ENCODE assay signal across 7 cellular contexts in the genomic region with DNA sequence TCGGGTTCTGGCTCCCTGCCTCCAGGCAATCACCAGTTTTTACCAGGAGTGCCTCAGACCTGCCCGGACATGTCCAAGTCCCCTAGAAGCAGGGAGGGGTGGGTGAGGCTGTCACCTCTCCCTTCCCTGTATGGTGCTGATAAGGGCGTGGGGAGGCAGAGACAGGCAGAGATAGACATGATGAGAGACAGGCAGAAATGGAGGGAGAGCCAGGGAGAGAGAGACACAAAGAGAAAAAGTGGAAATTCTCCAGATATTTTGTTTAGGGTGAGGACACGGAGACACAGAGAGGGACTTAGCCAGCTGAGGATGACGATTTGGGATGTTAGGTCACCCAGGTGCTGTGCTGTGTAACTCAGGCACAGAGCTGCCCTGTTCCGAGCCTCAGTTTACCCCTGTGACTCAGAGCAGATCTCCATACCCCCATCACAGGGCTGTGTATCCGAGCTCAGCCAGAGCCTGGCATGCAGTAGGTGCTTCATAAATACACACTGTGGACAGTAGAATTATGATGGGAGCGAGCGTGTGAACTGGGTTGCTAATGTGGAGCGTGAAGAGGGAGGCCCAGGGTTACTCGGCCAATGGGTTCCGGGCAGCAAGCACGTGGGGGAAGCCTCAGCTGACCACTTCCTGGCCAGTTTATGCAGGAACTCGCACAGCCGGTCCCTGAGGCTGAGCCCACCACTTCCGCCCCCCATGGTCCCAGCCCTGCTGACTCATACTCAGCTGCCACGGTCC. TPM values are rescaled to one million over a fixed set of nuclear protein-coding genes. Genes with fewer than 3 reads are reported as not detected.
A peak's percentile ranks its signal among the peaks of the same experiment; 100 is the strongest.
DNase-seq lines count a peak whose midpoint lies in the region; FAIRE-seq and TF ChIP-seq lines count a peak whose summit lies in the region.

No MANE protein-coding gene starts in this region.

- H3K4me3 ChIP-seq in HFF-Myc (replicated peaks; ENCODE audit: low read depth, low read length) (no peak overlapping the region), lower leg skin (ENCODE audit: low read depth, poor library complexity, severe bottlenecking) (no peak overlapping the region)

- H3K27ac ChIP-seq in VCaP: peak overlapping the region; percentile 93

- intact Hi-C loops in lower leg skin (cut with DNase I; ENCODE audit: low total_unique reads): no loop called here

- peak; percentile 71; the same call in 1 of the 2 replicates for TF ChIP-seq POLR2A in GM12892 (IDR thresholded peaks at IDR 0.05; ENCODE audit: low read depth, low read length)
- TF ChIP-seq POLR2A in lower leg skin (IDR thresholded peaks at IDR 0.05): no peak

- peak; percentile 92 for FAIRE-seq in GM12892 (lab: Jason Lieb, UNC)

- peak; percentile 92 for DNase-seq in GM12892 (ENCODE audit: insufficient read length)
- peak; percentile 96 for DNase-seq in HFF-Myc (ENCODE audit: extremely low read depth, low read depth)
- DNase-seq in MV-4-11 (lab: John Stamatoyannopoulos, UW): peak; percentile 99
- peak; percentile 98 for DNase-seq in dermis blood vessel endothelial cell
- peak; percentile 94 to 98 for DNase-seq in lower leg skin (ENCODE audit: low spot score in 2 of 2)
- DNase-seq in stimulated activated CD8-positive, alpha-beta memory T cell treated with anti-CD3 and anti-CD28 coated beads, Interleukin-12 subunit alpha, Interleukin-12 subunit beta, amount 100 ng/mL, for 4 hours (ENCODE audit: low read depth): peak; percentile 52

- TF ChIP-seq CTCF in HFF-Myc (IDR thresholded peaks at IDR 0.05; ENCODE audit: low read depth, low read length, missing control alignments): no peak
- no peak for TF ChIP-seq CTCF in VCaP (conservative IDR thresholded peaks at IDR 0.05)
- TF ChIP-seq CTCF in lower leg skin (IDR thresholded peaks at IDR 0.05): no peak

- WGBS in lower leg skin, 2 donors: 20% methylated on average over 17 of the region's 17 CpGs

RNA-seq across cellular contexts. Expression of a gene that starts 11.9 kb away (rescaled TPM):
- polyA plus RNA-seq in GM12892 (2012; ENCODE audit: missing spikeins): 1.6 TPM
- total RNA-seq in dermis blood vessel endothelial cell (106 and 152 TPM in 2 replicates), lower leg skin (1 to 10 TPM in 2 of 4 donors, under 1 TPM in 1, not detected in 1; 0.49 to 5.1 (median 4.5) TPM)

RNA-seq across cellular contexts. Expression of a gene that starts 23.4 kb away (rescaled TPM):
- polyA plus RNA-seq in GM12892 (2012; ENCODE audit: missing spikeins): 1.1 TPM
- total RNA-seq in dermis blood vessel endothelial cell (not detected in 2 replicates), lower leg skin (1 to 10 TPM in 3 of 4 donors, not detected in 1; 1.2 to 3.4 (median 2.2) TPM)

RNA-seq across cellular contexts. Expression of a gene that starts 33.7 kb away (rescaled TPM):
- 16.7 TPM for polyA plus RNA-seq in GM12892 (2012; ENCODE audit: missing spikeins)
- total RNA-seq in dermis blood vessel endothelial cell (28.2 and 29.6 TPM in 2 replicates), lower leg skin (1 to 10 TPM; 2.4 to 7.1 (median 4.8) TPM)

RNA-seq across cellular contexts. Expression of a gene that starts 45.1 kb away (rescaled TPM):
- 24.2 TPM for polyA plus RNA-seq in GM12892 (2012; ENCODE audit: missing spikeins)
- total RNA-seq in dermis blood vessel endothelial cell (88.8 and 96.7 TPM in 2 replicates), lower leg skin (10 to 100 TPM; 28.8 to 42.0 (median 36.0) TPM)

RNA-seq across cellular contexts. Expression of a gene that starts 51.2 kb away (rescaled TPM):
- 105 TPM for polyA plus RNA-seq in GM12892 (2012; ENCODE audit: missing spikeins)
- total RNA-seq in dermis blood vessel endothelial cell (88.5 and 185 TPM in 2 replicates), lower leg skin (100 to 1,000 TPM in 2 of 4 donors, 10 to 100 TPM in 2; 59.7 to 149 (median 105) TPM)

Comparison
In these comparisons a context has a peak if more than half of its experiments do, and no peak if none do; other contexts are left out.
1. RNA of a gene that starts 11.9 kb away (total RNA-seq): 106 to 152 TPM in dermis blood vessel endothelial cell; 0.49 to 5.1 TPM in lower leg skin; every median in the first group is over 10 times any median in the second.
2. Peak in every context shown above with its lines, with median percentiles within 50 percentile points of each other: DNase-seq.